ENCODE assay signal across 1 cellular context in genomic region chr12:132955094-132955932, GRCh38.
TF ChIP-seq lines count a peak whose summit lies in the region.

No MANE protein-coding gene starts in this region.

TF ChIP-seq in H1, 55 proteins besides CTCF, POLR2A, EP300 and RAD21:
- TF ChIP-seq GABPA (IDR thresholded peaks at IDR 0.05; ENCODE audit: borderline replicate concordance, insufficient read depth, low read length): no peak
- TF ChIP-seq CBX5 (IDR thresholded peaks at IDR 0.05; ENCODE audit: low read depth, low read length): no peak
- no peak for TF ChIP-seq CEBPB (IDR thresholded peaks at IDR 0.05; ENCODE audit: low read depth, low read length)
- TF ChIP-seq CTBP2 (IDR thresholded peaks at IDR 0.05; ENCODE audit: borderline replicate concordance, insufficient read depth, insufficient read length, low read length): no peak
- no peak for TF ChIP-seq MAFK (IDR thresholded peaks at IDR 0.05; ENCODE audit: low read depth, low read length)
- no peak for TF ChIP-seq KDM5A (IDR thresholded peaks at IDR 0.05; ENCODE audit: low read length)
- 0 out of 2 replicates have a peak, but pooled peaks have one; percentile 35 for TF ChIP-seq TBP (IDR thresholded peaks at IDR 0.05; ENCODE audit: low read depth, low read length)
- TF ChIP-seq KDM4A (IDR thresholded peaks at IDR 0.05; ENCODE audit: low read depth, low read length, severe bottlenecking): peak; percentile 42
- TF ChIP-seq TAF1 (IDR thresholded peaks at IDR 0.05; ENCODE audit: low read depth, low read length): no peak
- TF ChIP-seq TCF12 (IDR thresholded peaks at IDR 0.05; ENCODE audit: low read depth, low read length): no peak
- TF ChIP-seq E2F6 (IDR thresholded peaks at IDR 0.05): peak; percentile 88
- no peak for TF ChIP-seq HDAC2 (IDR thresholded peaks at IDR 0.05; ENCODE audit: borderline replicate concordance in 1 of 2, low read depth in 2 of 2, low read length in 2 of 2)
- TF ChIP-seq SIX5 (IDR thresholded peaks at IDR 0.05; ENCODE audit: low read depth, low read length): no peak
- TF ChIP-seq ZNF274 (IDR thresholded peaks at IDR 0.05; ENCODE audit: borderline replicate concordance, extremely low read depth, low read length): no peak
- TF ChIP-seq PHF8 (conservative IDR thresholded peaks at IDR 0.05; ENCODE audit: low read depth, low read length): 0 out of 2 replicates have a peak, but pooled peaks have one; percentile 34
TF ChIP-seq in H1: peak in this region for 4.
